In the genomic region with DNA sequence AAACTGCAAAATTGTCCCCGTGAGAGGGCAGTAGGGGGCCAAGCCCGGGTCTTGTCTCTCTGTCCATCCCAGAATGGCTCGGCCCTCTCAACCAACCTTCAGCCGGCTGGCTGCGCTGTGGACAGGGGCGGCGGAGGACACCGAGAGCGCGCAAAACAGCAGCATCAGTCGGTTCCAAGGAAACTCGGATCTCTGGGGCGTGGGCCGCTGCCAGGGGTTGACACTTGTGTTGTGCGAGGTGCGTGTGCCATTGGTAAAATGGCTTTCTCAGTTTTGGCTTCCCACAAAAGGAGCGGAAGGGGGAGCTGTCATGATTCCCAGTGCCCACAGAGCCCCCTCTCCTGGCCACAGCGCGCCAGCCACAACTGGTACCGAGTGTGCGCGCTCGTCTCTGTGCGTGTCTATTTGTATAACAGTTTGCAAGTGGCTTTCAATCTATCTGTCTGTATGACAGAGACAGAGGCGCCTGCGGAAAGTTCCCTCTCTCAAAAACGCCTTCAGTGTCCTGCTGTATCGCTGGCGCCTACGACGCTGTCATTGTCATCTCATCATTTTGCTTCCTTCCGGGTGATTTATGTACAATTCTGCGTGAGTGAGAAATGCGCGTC, we compare ENCODE assay signal across 9 cellular contexts. TPM values are rescaled to one million over a fixed set of nuclear protein-coding genes. Genes with fewer than 3 reads are reported as not detected.
DNase-seq lines count a peak whose midpoint lies in the region; ATAC-seq and TF ChIP-seq lines count a peak whose summit lies in the region.
"Had no signal": no experiment of that assay in that cellular context is flagged by ENCODE, and none has a peak within 500 bp of the region (broad histone marks: within the 10 kb centered on the region; RNA-seq: fewer than 3 reads in every experiment).

No MANE protein-coding gene starts in this region.

- no peak for TF ChIP-seq POLR2A in vagina (IDR thresholded peaks at IDR 0.05)

- H3K27ac Mint-ChIP-seq in CD4-positive, alpha-beta T cell: no peak overlapping the region

- no peaks in the 10 kb centered on the region for H3K36me3 Mint-ChIP-seq in CD4-positive, alpha-beta T cell (ENCODE audit: low read depth)

- ATAC-seq in GM19351 (IDR thresholded peaks at IDR 0.05; ENCODE audit: unreplicated experiment) (peak; percentile 41), Panc1 (peak; percentile 86), HG03039 (IDR thresholded peaks at IDR 0.05; ENCODE audit: unreplicated experiment) (no peak)
- no peak for ATAC-seq in CD4-positive, alpha-beta T cell (ENCODE audit: poor library complexity)

- H3K4me1 Mint-ChIP-seq in CD4-positive, alpha-beta T cell (ENCODE audit: low read depth): peaks cover 23% of the 10 kb centered on the region

- peaks cover 59% of the 10 kb centered on the region for H3K27me3 Mint-ChIP-seq in CD4-positive, alpha-beta T cell

- H3K9me3 ChIP-seq in Panc1 (ENCODE audit: control insufficient read depth, insufficient read depth, low read depth, low read length): no peaks in the 10 kb centered on the region
- H3K9me3 ChIP-seq in vagina: no peaks in the 10 kb centered on the region
- H3K9me3 ChIP-seq in CD4-positive, alpha-beta T cell (ENCODE audit: control insufficient read depth, low read length): no peaks in the 10 kb centered on the region
- H3K9me3 ChIP-seq: right lobe of liver had no signal

- no peak for DNase-seq in Panc1 (ENCODE audit: low read depth, low spot score)
- DNase-seq in dorsolateral prefrontal cortex: peak; percentile 31 to 77 (median 64)
- peak; percentile 36 for DNase-seq in middle frontal gyrus (ENCODE audit: extremely low spot score, low spot score)
- no peak for DNase-seq in vagina (ENCODE audit: extremely low spot score in 2 of 2)
- DNase-seq in T-helper 1 cell: no peak
- no peak for DNase-seq in CD4-positive, alpha-beta T cell

- H3K27me3 ChIP-seq in Panc1 (ENCODE audit: control insufficient read depth, insufficient read depth, low read length) (peaks cover 10% of the 10 kb centered on the region), dorsolateral prefrontal cortex (peaks cover 0 to 43% (median 11%) of the 10 kb centered on the region in 45 donors), vagina (no peaks in the 10 kb centered on the region)
- peaks cover 54% of the 10 kb centered on the region for H3K27me3 ChIP-seq in CD4-positive, alpha-beta T cell (ENCODE audit: control insufficient read depth, insufficient read depth, low read length)

- H3K9me3 Mint-ChIP-seq in CD4-positive, alpha-beta T cell: no peaks in the 10 kb centered on the region

- in situ Hi-C loops in Panc1 (cut with HindIII; ENCODE audit: low pct_unique_long_range_greater_than_20kb, low sequenced_read_pairs): no loop called here

- TF ChIP-seq CTCF in Panc1 (IDR thresholded peaks at IDR 0.05): peak; percentile 49
- peak in 55 of 56 donors; percentile 12 to 69 (median 44) for TF ChIP-seq CTCF in dorsolateral prefrontal cortex (IDR thresholded peaks at IDR 0.05 in 54 of 56, conservative IDR thresholded peaks at IDR 0.05 in 2 of 56; ENCODE audit: low read depth in 1 of 56, partially characterized antibody in 56 of 56)
- no peak for TF ChIP-seq CTCF in vagina (IDR thresholded peaks at IDR 0.05)
- no peak for TF ChIP-seq CTCF in CD4-positive, alpha-beta T cell (IDR thresholded peaks at IDR 0.05)

- H3K4me1 ChIP-seq in Panc1 (ENCODE audit: control insufficient read depth, insufficient read depth, low read length) (peaks cover 3% of the 10 kb centered on the region; the same call in 1 of the 2 replicates), vagina (peaks cover 29% of the 10 kb centered on the region)

- H3K4me3 Mint-ChIP-seq in CD4-positive, alpha-beta T cell: no peak overlapping the region

- H3K36me3 ChIP-seq in Panc1 (ENCODE audit: control insufficient read depth, insufficient read depth, low read length): no peaks in the 10 kb centered on the region; the same call in 1 of the 2 replicates
- no peaks in the 10 kb centered on the region for H3K36me3 ChIP-seq in vagina
- H3K36me3 ChIP-seq: right lobe of liver had no signal

- intact Hi-C loops in Panc1 (cut with micrococcal nuclease; ENCODE audit: unreplicated experiment): loop anchor here (10.0 kb wide), 1 partner anchor 151 kb away; no protein-coding TSS in a partner anchor
- intact Hi-C loops in dorsolateral prefrontal cortex (cut with DNase I): loop anchor here (10.0 kb wide), 2 partner anchors 141 to 631 kb away; no protein-coding TSS in a partner anchor
- intact Hi-C loops in vagina (cut with DNase I): no loop called here
- intact Hi-C loops in CD4-positive, alpha-beta T cell (cut with DNase I, micrococcal nuclease): no loop called here

- CTCF ChIA-PET in Panc1 (lab: Charles Lee): no interaction called here
- CTCF ChIA-PET in CD4-positive, alpha-beta T cell (lab: Charles Lee): no interaction called here

- H3K27ac ChIP-seq in Panc1 (ENCODE audit: low read length) (no peak overlapping the region), dorsolateral prefrontal cortex (peak overlapping the region in 13 of 59 donors; percentile 8 to 53 (median 27)), vagina (no peak overlapping the region)
- no peak overlapping the region for H3K27ac ChIP-seq in CD4-positive, alpha-beta T cell (ENCODE audit: low read depth, low read length)
- H3K27ac ChIP-seq: right lobe of liver had no signal

- H3K4me3 ChIP-seq in Panc1 (ENCODE audit: low read depth in 2 of 2, low read length in 2 of 2) (peak overlapping the region; percentile 28 to 39; a peak in 3 of 4 replicates), dorsolateral prefrontal cortex (peak overlapping the region; percentile 34 to 76 (median 59)), vagina (peak overlapping the region; percentile 25 to 28)
- H3K4me3 ChIP-seq: right lobe of liver had no signal

- no TSS peak for BruUV-seq in Panc1 (replicated peaks; lab: Mats Ljungman, UMichigan)

- POLR2A ChIA-PET in Panc1 (lab: Charles Lee): no interaction called here
- POLR2A ChIA-PET in CD4-positive, alpha-beta T cell (lab: Charles Lee): no interaction called here

RNA-seq across cellular contexts. Expression of a gene that starts 1.9 kb away (rescaled TPM):
- total RNA-seq in Panc1 (2021; ENCODE audit: unreplicated experiment) (not detected), dorsolateral prefrontal cortex (10 to 100 TPM in 1 of 120 experiments, 1 to 10 TPM in 113, under 1 TPM in 6; 0.44 to 14.1 (median 2.2) TPM), vagina (0.49 TPM)
- polyA plus RNA-seq in Panc1 (2012; ENCODE audit: insufficient read length): not detected
- not detected for total RNA-seq in CD4-positive, alpha-beta T cell

Comparison
In these comparisons a context has a peak if more than half of its experiments do, and no peak if none do; other contexts are left out.
1. ATAC-seq: peak in GM19351 (single experiment) and Panc1 (single experiment); none in HG03039 (single experiment) and CD4-positive, alpha-beta T cell (single experiment).
2. DNase-seq: peak in dorsolateral prefrontal cortex (10 of 10) and middle frontal gyrus (single experiment); none in Panc1 (single experiment), vagina (0 of 2), T-helper 1 cell (0 of 5) and CD4-positive, alpha-beta T cell (0 of 10).
3. CTCF ChIP-seq: peak in Panc1 (single experiment) and dorsolateral prefrontal cortex (55 of 56); none in vagina (0 of 3) and CD4-positive, alpha-beta T cell (single experiment).
4. intact Hi-C loops: an anchor here in Panc1 (10.0 kb wide) and dorsolateral prefrontal cortex (10.0 kb wide); none called in vagina and CD4-positive, alpha-beta T cell.
5. Peak in every context shown above with its lines, with median percentiles within 50 percentile points of each other: H3K4me3 ChIP-seq.